In the genomic region with DNA sequence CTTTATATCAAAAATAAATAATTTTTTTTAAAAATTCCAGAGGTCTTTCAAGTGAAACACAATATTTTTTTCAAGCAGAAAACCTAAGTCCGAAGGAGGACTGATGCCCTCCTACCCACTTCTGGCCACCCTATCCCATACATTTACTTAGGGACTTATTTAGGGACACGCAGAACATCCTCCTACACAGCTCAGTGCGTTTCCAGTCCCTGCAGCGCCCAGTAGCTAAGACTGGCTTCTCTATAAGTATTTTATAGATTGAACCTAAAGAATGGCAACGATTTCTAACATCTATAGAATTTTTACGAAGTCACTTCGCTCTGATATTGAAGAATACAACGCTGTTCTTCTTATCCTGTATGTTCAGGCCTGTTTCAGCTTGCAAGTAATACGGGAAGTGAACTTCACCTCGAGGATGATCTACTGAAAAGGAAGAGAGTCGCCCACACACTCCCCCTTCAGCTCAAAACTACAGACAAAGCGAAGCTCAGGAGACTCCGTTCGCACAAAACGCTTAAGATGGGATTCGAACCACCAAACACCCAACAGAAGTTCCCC, we compare ENCODE assay signal across 1 cellular context.
TF ChIP-seq lines count a peak whose summit lies in the region.

No MANE protein-coding gene starts in this region.

TF ChIP-seq in IMR-90, 13 proteins besides CTCF, POLR2A, EP300 and RAD21:
- TF ChIP-seq BHLHE40 (IDR thresholded peaks at IDR 0.05; ENCODE audit: low read depth, low read length), result no peak
- no peak for TF ChIP-seq MAFK (IDR thresholded peaks at IDR 0.05; ENCODE audit: low read depth, low read length)
- no peak for TF ChIP-seq RFX5 (IDR thresholded peaks at IDR 0.05; ENCODE audit: low read depth, low read length)
- no peak for TF ChIP-seq SMC3 (IDR thresholded peaks at IDR 0.05; ENCODE audit: low read depth, low read length)
- no peak for TF ChIP-seq CHD1 (IDR thresholded peaks at IDR 0.05; ENCODE audit: low read depth, low read length)
- no peak for TF ChIP-seq FOS (IDR thresholded peaks at IDR 0.05; ENCODE audit: low read depth, low read length)
- no peak for TF ChIP-seq NFE2L2 (IDR thresholded peaks at IDR 0.05; ENCODE audit: low read depth, low read length)
- no peak for TF ChIP-seq MXI1 (IDR thresholded peaks at IDR 0.05; ENCODE audit: borderline replicate concordance, low read depth, low read length)
- no peak for TF ChIP-seq RCOR1 (IDR thresholded peaks at IDR 0.05; ENCODE audit: insufficient replicate concordance, low read length)
- TF ChIP-seq, protein P1, sequence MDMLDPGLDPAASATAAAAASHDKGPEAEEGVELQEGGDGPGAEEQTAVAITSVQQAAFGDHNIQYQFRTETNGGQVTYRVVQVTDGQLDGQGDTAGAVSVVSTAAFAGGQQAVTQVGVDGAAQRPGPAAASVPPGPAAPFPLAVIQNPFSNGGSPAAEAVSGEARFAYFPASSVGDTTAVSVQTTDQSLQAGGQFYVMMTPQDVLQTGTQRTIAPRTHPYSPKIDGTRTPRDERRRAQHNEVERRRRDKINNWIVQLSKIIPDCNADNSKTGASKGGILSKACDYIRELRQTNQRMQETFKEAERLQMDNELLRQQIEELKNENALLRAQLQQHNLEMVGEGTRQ (IDR thresholded peaks at IDR 0.05; ENCODE audit: low read depth, low read length), result no peak
- TF ChIP-seq, protein P2, sequence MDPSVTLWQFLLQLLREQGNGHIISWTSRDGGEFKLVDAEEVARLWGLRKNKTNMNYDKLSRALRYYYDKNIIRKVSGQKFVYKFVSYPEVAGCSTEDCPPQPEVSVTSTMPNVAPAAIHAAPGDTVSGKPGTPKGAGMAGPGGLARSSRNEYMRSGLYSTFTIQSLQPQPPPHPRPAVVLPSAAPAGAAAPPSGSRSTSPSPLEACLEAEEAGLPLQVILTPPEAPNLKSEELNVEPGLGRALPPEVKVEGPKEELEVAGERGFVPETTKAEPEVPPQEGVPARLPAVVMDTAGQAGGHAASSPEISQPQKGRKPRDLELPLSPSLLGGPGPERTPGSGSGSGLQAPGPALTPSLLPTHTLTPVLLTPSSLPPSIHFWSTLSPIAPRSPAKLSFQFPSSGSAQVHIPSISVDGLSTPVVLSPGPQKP (IDR thresholded peaks at IDR 0.05; ENCODE audit: borderline replicate concordance, low read depth, low read length), result no peak
- no peak for TF ChIP-seq CEBPB (IDR thresholded peaks at IDR 0.05; ENCODE audit: low read depth, low read length)
- TF ChIP-seq MAZ (IDR thresholded peaks at IDR 0.05; ENCODE audit: borderline replicate concordance, low read depth, low read length), result no peak
